Comparison of ENCODE assay signal across 19 cellular contexts in the genomic region with DNA sequence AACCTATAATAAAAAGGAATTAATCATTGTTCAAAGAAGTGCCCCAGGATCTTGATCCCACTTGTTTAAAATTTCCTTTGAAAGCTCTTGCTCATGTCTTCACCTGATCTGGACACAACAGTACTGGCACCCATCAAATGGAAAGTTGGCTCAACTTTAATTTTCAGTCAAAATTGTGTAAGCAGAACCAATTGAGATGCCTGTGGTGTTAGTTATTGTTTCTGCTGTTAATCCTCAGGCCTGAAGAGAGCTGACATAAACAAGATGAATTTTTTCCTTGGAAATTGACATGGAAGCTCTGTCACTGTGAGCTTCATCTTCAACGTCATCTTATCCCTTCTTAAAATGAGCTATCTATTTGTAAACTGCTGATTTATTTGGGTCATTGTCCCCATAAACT.
"Had no signal": no experiment of that assay in that cellular context is flagged by ENCODE, and none has a peak within 500 bp of the region (broad histone marks: within the 10 kb centered on the region; RNA-seq: fewer than 3 reads in every experiment).

No MANE protein-coding gene starts in this region.

- H3K9me3 ChIP-seq: esophagus muscularis mucosa, gastrocnemius medialis, heart right ventricle, suprapubic skin had no signal

- H3K4me3 Mint-ChIP-seq: activated T-helper 17 cell treated with anti-CD3 and anti-CD28 coated beads, Interleukin-2, amount 50 U/mL, for 72 hours; naive thymus-derived CD4-positive, alpha-beta T cell; T-cell; type B pancreatic cell had no signal

- H3K27ac Mint-ChIP-seq: activated T-helper 17 cell treated with anti-CD3 and anti-CD28 coated beads, Interleukin-2, amount 50 U/mL, for 72 hours; naive thymus-derived CD4-positive, alpha-beta T cell; T-cell; type B pancreatic cell had no signal

- H3K36me3 ChIP-seq: esophagus muscularis mucosa, gastrocnemius medialis, heart right ventricle, suprapubic skin had no signal

- H3K4me1 ChIP-seq: gastrocnemius medialis, suprapubic skin had no signal

- H3K27me3 ChIP-seq: esophagus muscularis mucosa, gastrocnemius medialis, heart right ventricle, suprapubic skin had no signal

- H3K4me3 ChIP-seq: coronary artery, esophagus muscularis mucosa, gastrocnemius medialis, heart right ventricle, lung, suprapubic skin had no signal

- H3K27ac ChIP-seq: coronary artery, esophagus muscularis mucosa, gastrocnemius medialis, heart right ventricle, suprapubic skin had no signal

- H3K36me3 Mint-ChIP-seq: type B pancreatic cell had no signal

- DNase-seq: activated naive CD4-positive, alpha-beta T cell treated with Interleukin-2 at 50 U/mL for 16 hours; activated T-cell treated with anti-CD3 and anti-CD28 coated beads for 4 hours; central memory CD4-positive, alpha-beta T cell; effector CD4-positive, alpha-beta T cell; gastrocnemius medialis; heart right ventricle; naive thymus-derived CD4-positive, alpha-beta T cell; retina; stimulated activated CD4-positive, alpha-beta T cell treated with anti-CD3 and anti-CD28 coated beads, Interleukin-4, amount 100 ng/mL, for 4 hours; stimulated activated CD8-positive, alpha-beta memory T cell treated with anti-CD3 and anti-CD28 coated beads, Interleukin-4, amount 100 ng/mL, for 48 hours; stimulated activated naive CD8-positive, alpha-beta T cell treated with anti-CD3 and anti-CD28 coated beads, Interleukin-15, Interleukin-2, amounts not matched to agents 100 U/mL and 50 U/mL, for 24 hours; T-cell; T-helper 9 cell had no signal

- H3K9me3 Mint-ChIP-seq: activated T-helper 17 cell treated with anti-CD3 and anti-CD28 coated beads, Interleukin-2, amount 50 U/mL, for 72 hours had no signal

- H3K27me3 Mint-ChIP-seq: activated T-helper 17 cell treated with anti-CD3 and anti-CD28 coated beads, Interleukin-2, amount 50 U/mL, for 72 hours; T-cell; type B pancreatic cell had no signal
